18 cellular contexts compared by ENCODE assay signal in genomic region chr10:95233377-95234034, GRCh38. TPM values are rescaled to one million over a fixed set of nuclear protein-coding genes. Genes with fewer than 3 reads are reported as not detected.
"Had no signal": no experiment of that assay in that cellular context is flagged by ENCODE, and none has a peak within 500 bp of the region (broad histone marks: within the 10 kb centered on the region; RNA-seq: fewer than 3 reads in every experiment).

No MANE protein-coding gene starts in this region.

- H3K36me3 ChIP-seq: neutrophil had no signal

- H3K27me3 ChIP-seq: brain microvascular endothelial cell, right atrium auricular region, vagina had no signal

- H3K4me3 Mint-ChIP-seq: activated CD8-positive, alpha-beta memory T cell treated with anti-CD3 and anti-CD28 coated beads, Interleukin-2, amount 10 ng/mL, durations not matched to agents 7 days and 5 days; activated naive CD8-positive, alpha-beta T cell; activated T-cell treated with anti-CD3 and anti-CD28 coated beads, Interleukin-2, amount 50 U/mL, for 4 hours; T-helper 2 cell treated with Interferon-gamma antibody and Interleukin-4, amounts not matched to agents 5 μg/mL and 100 μg/mL, for 36 hours had no signal

- H3K27ac Mint-ChIP-seq: activated CD8-positive, alpha-beta memory T cell treated with anti-CD3 and anti-CD28 coated beads, Interleukin-2, amount 10 ng/mL, durations not matched to agents 7 days and 5 days; activated naive CD8-positive, alpha-beta T cell; immature natural killer cell; T-helper 2 cell treated with Interferon-gamma antibody and Interleukin-4, amounts not matched to agents 5 μg/mL and 100 μg/mL, for 36 hours had no signal

- H3K27ac ChIP-seq: brain microvascular endothelial cell, neutrophil, right atrium auricular region, vagina had no signal

- H3K9me3 ChIP-seq: neutrophil, right atrium auricular region, vagina had no signal

- ATAC-seq: activated CD8-positive, alpha-beta memory T cell treated with anti-CD3 and anti-CD28 coated beads, Interleukin-2, amount 10 ng/mL, durations not matched to agents 7 days and 5 days; activated T-cell treated with anti-CD3 and anti-CD28 coated beads, Interleukin-2, amount 50 U/mL, for 4 hours; left colon had no signal

- H3K4me3 ChIP-seq: lung, right atrium auricular region, vagina had no signal

- DNase-seq: activated CD4-positive, alpha-beta T cell treated with anti-CD3 and anti-CD28 coated beads for 1 hour; activated CD4-positive, alpha-beta T cell treated with anti-CD3 and anti-CD28 coated beads, Interleukin-2, amount 50 U/mL, for 48 hours; activated CD8-positive, alpha-beta memory T cell treated with anti-CD3 and anti-CD28 coated beads, Interleukin-2, amount 10 ng/mL, durations not matched to agents 7 days and 5 days; activated gamma-delta T cell; activated T-cell treated with anti-CD3 and anti-CD28 coated beads, Interleukin-2, amount 50 U/mL, for 4 hours; amygdala; brain microvascular endothelial cell; glutamatergic neuron; immature natural killer cell; left colon; naive B cell; small intestine had no signal

- H3K9me3 Mint-ChIP-seq: activated T-cell treated with anti-CD3 and anti-CD28 coated beads, Interleukin-2, amount 50 U/mL, for 4 hours; immature natural killer cell; naive B cell had no signal

- H3K27me3 Mint-ChIP-seq: naive B cell had no signal

RNA-seq across cellular contexts. Expression of gene ACSM6, which starts 39.5 kb away (rescaled TPM):
- total RNA-seq: activated CD8-positive, alpha-beta memory T cell treated with anti-CD3 and anti-CD28 coated beads, Interleukin-2, amount 10 ng/mL, durations not matched to agents 7 days and 5 days; activated T-cell treated with anti-CD3 and anti-CD28 coated beads, Interleukin-2, amount 50 U/mL, for 4 hours; left colon; lung; right atrium auricular region; vagina had no signal
- polyA plus RNA-seq: lung, small intestine had no signal
